22 cellular contexts compared by ENCODE assay signal in genomic region chr2:132636346-132636745, GRCh38. TPM values are rescaled to one million over a fixed set of nuclear protein-coding genes. Genes with fewer than 3 reads are reported as not detected.
A peak's percentile ranks its signal among the peaks of the same experiment; 100 is the strongest.
DNase-seq lines count a peak whose midpoint lies in the region; ATAC-seq lines count a peak whose summit lies in the region.
"Had no signal": no experiment of that assay in that cellular context is flagged by ENCODE, and none has a peak within 500 bp of the region (broad histone marks: within the 10 kb centered on the region; RNA-seq: fewer than 3 reads in every experiment).

No MANE protein-coding gene starts in this region.

- H3K27ac Mint-ChIP-seq in stimulated activated memory B cell treated with anti-CD40 and anti-IgM and Interleukin-4, amounts not matched to agents 10 μg/mL and 1 μg/mL and 100 μg/mL, for 72 hours, result no peak overlapping the region
- H3K27ac Mint-ChIP-seq: CD4-positive, alpha-beta T cell; CD8-positive, alpha-beta memory T cell had no signal

- ATAC-seq in Right ventricle myocardium superior (ENCODE audit: poor library complexity) (peak; percentile 25), left lobe of liver (peak; percentile 67)
- ATAC-seq in stimulated activated memory B cell treated with anti-CD40 and anti-IgM and Interleukin-4, amounts not matched to agents 10 μg/mL and 1 μg/mL and 100 μg/mL, for 72 hours, result peak; percentile 13
- ATAC-seq: GM12878 had no signal

- intact Hi-C loops in Right ventricle myocardium superior (cut with DNase I), result no loop called here
- intact Hi-C loops in cardiac septum (cut with DNase I), result no loop called here

- no peak overlapping the region for H3K4me3 Mint-ChIP-seq in stimulated activated memory B cell treated with anti-CD40 and anti-IgM and Interleukin-4, amounts not matched to agents 10 μg/mL and 1 μg/mL and 100 μg/mL, for 72 hours
- H3K4me3 Mint-ChIP-seq: CD4-positive, alpha-beta T cell; CD8-positive, alpha-beta memory T cell had no signal

- H3K27me3 Mint-ChIP-seq in stimulated activated memory B cell treated with anti-CD40 and anti-IgM and Interleukin-4, amounts not matched to agents 10 μg/mL and 1 μg/mL and 100 μg/mL, for 72 hours, result peaks cover 22% of the 10 kb centered on the region
- H3K27me3 Mint-ChIP-seq: CD4-positive, alpha-beta T cell; CD8-positive, alpha-beta memory T cell had no signal

- no peaks in the 10 kb centered on the region for H3K4me1 Mint-ChIP-seq in stimulated activated memory B cell treated with anti-CD40 and anti-IgM and Interleukin-4, amounts not matched to agents 10 μg/mL and 1 μg/mL and 100 μg/mL, for 72 hours
- H3K4me1 Mint-ChIP-seq: CD8-positive, alpha-beta memory T cell had no signal

- DNase-seq in Right ventricle myocardium superior (no peak), cardiac septum (ENCODE audit: low spot score) (no peak), left lobe of liver (ENCODE audit: low spot score) (peak; percentile 51), myocyte (ENCODE audit: low read depth) (peak; percentile 23), OCI-M1 (lab: John Stamatoyannopoulos, UW) (no peak), C1 segment of cervical spinal cord (lab: John Stamatoyannopoulos, UW) (no peak)
- DNase-seq: 8988T; ACHN; BE2C; CD4-positive, alpha-beta T cell; CD8-positive, alpha-beta memory T cell; COR-L47; DMS 273 treated with DMSO at 0.1 percent for 48 hours; DMS153; DMS53; DMS79; DND-41; EL; GDM1 had no signal

- H3K9me3 Mint-ChIP-seq in stimulated activated memory B cell treated with anti-CD40 and anti-IgM and Interleukin-4, amounts not matched to agents 10 μg/mL and 1 μg/mL and 100 μg/mL, for 72 hours, result peaks cover 9% of the 10 kb centered on the region

- H3K36me3 Mint-ChIP-seq in stimulated activated memory B cell treated with anti-CD40 and anti-IgM and Interleukin-4, amounts not matched to agents 10 μg/mL and 1 μg/mL and 100 μg/mL, for 72 hours, result no peaks in the 10 kb centered on the region
- H3K36me3 Mint-ChIP-seq: CD8-positive, alpha-beta memory T cell had no signal

RNA-seq across cellular contexts. Expression of gene LYPD1, which starts 33.7 kb away (rescaled TPM):
- not detected for total RNA-seq in Right ventricle myocardium superior
- 3.3 TPM for total RNA-seq in cardiac septum
- total RNA-seq in left lobe of liver, result 0.40 TPM
- 0.64 TPM in 1 of 2 replicates, not detected in the other for total RNA-seq in myocyte
- polyA plus RNA-seq in myocyte (2012), result 0.53 TPM
- total RNA-seq: CD4-positive, alpha-beta T cell; CD8-positive, alpha-beta memory T cell; G401; GM12878 had no signal
- polyA plus RNA-seq: CD8-positive, alpha-beta memory T cell; GM12878 had no signal

Comparison
In these comparisons a context has a peak if more than half of its experiments do, and no peak if none do; other contexts are left out.
1. ATAC-seq: peak in every context shown above with its lines; median percentile 67 in left lobe of liver; 25 in Right ventricle myocardium superior; 13 in stimulated activated memory B cell treated with anti-CD40 and anti-IgM and Interleukin-4, amounts not matched to agents 10 μg/mL and 1 μg/mL and 100 μg/mL, for 72 hours.
2. DNase-seq: peak in left lobe of liver (single experiment) and myocyte (single experiment); none in Right ventricle myocardium superior (single experiment), cardiac septum (single experiment), OCI-M1 (single experiment) and C1 segment of cervical spinal cord (0 of 14).